ENCODE assay signal across 13 cellular contexts in genomic region chr19:54518844-54519243, GRCh38. TPM values are rescaled to one million over a fixed set of nuclear protein-coding genes. Genes with fewer than 3 reads are reported as not detected.
DNase-seq lines count a peak whose midpoint lies in the region; ATAC-seq and TF ChIP-seq lines count a peak whose summit lies in the region.
"Had no signal": no experiment of that assay in that cellular context is flagged by ENCODE, and none has a peak within 500 bp of the region (broad histone marks: within the 10 kb centered on the region; RNA-seq: fewer than 3 reads in every experiment).

No MANE protein-coding gene starts in this region.

- no peaks in the 10 kb centered on the region for H3K9me3 Mint-ChIP-seq in activated CD8-positive, alpha-beta memory T cell treated with anti-CD3 and anti-CD28 coated beads, Interleukin-2, amount 10 ng/mL, durations not matched to agents 7 days and 5 days (ENCODE audit: low read depth)
- H3K9me3 Mint-ChIP-seq in natural killer cell (peaks cover 0 to 2% of the 10 kb centered on the region in 2 donors), WTC11 (peaks cover 73% of the 10 kb centered on the region)

- H3K4me3 Mint-ChIP-seq in activated CD8-positive, alpha-beta memory T cell treated with anti-CD3 and anti-CD28 coated beads, Interleukin-2, amount 10 ng/mL, durations not matched to agents 7 days and 5 days, result no peak overlapping the region
- H3K4me3 Mint-ChIP-seq in natural killer cell (peak overlapping the region; percentile 17), WTC11 (no peak overlapping the region)

- no peak for TF ChIP-seq CTCF in natural killer cell (IDR thresholded peaks at IDR 0.05)
- no peak for TF ChIP-seq CTCF in WTC11 (IDR thresholded peaks at IDR 0.05)

- CTCF ChIA-PET in activated CD8-positive, alpha-beta memory T cell treated with anti-CD3 and anti-CD28 coated beads, Interleukin-2, amount 10 ng/mL, durations not matched to agents 7 days and 5 days (lab: Charles Lee), result interaction anchor here (0.6 to 1.4 kb wide), 4 partner anchors 10 to 1611 kb away, joined by 3 to 5 read pairs (median 3); no protein-coding TSS in a partner anchor
- CTCF ChIA-PET in WTC11 (lab: Charles Lee), result interaction anchor here (0.6 kb wide), 1 partner anchor 1134 kb away, joined by 3 read pairs; no protein-coding TSS in a partner anchor

- H3K27me3 Mint-ChIP-seq in activated CD8-positive, alpha-beta memory T cell treated with anti-CD3 and anti-CD28 coated beads, Interleukin-2, amount 10 ng/mL, durations not matched to agents 7 days and 5 days, result peaks cover 22% of the 10 kb centered on the region
- H3K27me3 Mint-ChIP-seq in natural killer cell (ENCODE audit: low read depth in 2 of 2), result peaks cover 46 to 73% of the 10 kb centered on the region in 2 donors
- peaks cover 34% of the 10 kb centered on the region for H3K27me3 Mint-ChIP-seq in WTC11 (ENCODE audit: low read depth)

- peaks cover 54% of the 10 kb centered on the region for H3K4me1 Mint-ChIP-seq in activated CD8-positive, alpha-beta memory T cell treated with anti-CD3 and anti-CD28 coated beads, Interleukin-2, amount 10 ng/mL, durations not matched to agents 7 days and 5 days
- H3K4me1 Mint-ChIP-seq in natural killer cell (peaks cover 43 to 46% of the 10 kb centered on the region in 2 donors), WTC11 (no peaks in the 10 kb centered on the region)

- peak overlapping the region; percentile 80 for H3K27ac Mint-ChIP-seq in activated CD8-positive, alpha-beta memory T cell treated with anti-CD3 and anti-CD28 coated beads, Interleukin-2, amount 10 ng/mL, durations not matched to agents 7 days and 5 days
- H3K27ac Mint-ChIP-seq in natural killer cell (no peak overlapping the region), WTC11 (no peak overlapping the region)

- no peaks in the 10 kb centered on the region for H3K36me3 Mint-ChIP-seq in activated CD8-positive, alpha-beta memory T cell treated with anti-CD3 and anti-CD28 coated beads, Interleukin-2, amount 10 ng/mL, durations not matched to agents 7 days and 5 days
- H3K36me3 Mint-ChIP-seq in natural killer cell, result peaks cover 6% of the 10 kb centered on the region
- peaks cover 47% of the 10 kb centered on the region for H3K36me3 Mint-ChIP-seq in WTC11

- peak; percentile 79 for DNase-seq in activated CD8-positive, alpha-beta memory T cell treated with anti-CD3 and anti-CD28 coated beads, Interleukin-2, amount 10 ng/mL, durations not matched to agents 7 days and 5 days
- DNase-seq in activated CD8-positive, alpha-beta memory T cell treated with anti-CD3 and anti-CD28 coated beads, Interleukin-2, amount 50 U/mL, for 48 hours, result no peak
- DNase-seq in SHP77 treated with DMSO at 0.1 percent for 48 hours (lab: John Stamatoyannopoulos, UW) (peak; percentile 61), natural killer cell (no peak), GOT3 (lab: John Stamatoyannopoulos, UW) (no peak), WTC11 (ENCODE audit: low spot score) (no peak)
- DNase-seq: dorsolateral prefrontal cortex, H7, islet precursor cell, tibial artery had no signal

- POLR2A ChIA-PET in WTC11 (lab: Charles Lee), result no interaction called here

- intact Hi-C loops in natural killer cell (cut with micrococcal nuclease), result loop anchor here (5.0 kb wide), 1 partner anchor 33 kb away; no protein-coding TSS in a partner anchor

- ATAC-seq in activated CD8-positive, alpha-beta memory T cell treated with anti-CD3 and anti-CD28 coated beads, Interleukin-2, amount 10 ng/mL, durations not matched to agents 7 days and 5 days, result peak; percentile 81
- ATAC-seq in HG02798 (IDR thresholded peaks at IDR 0.05; ENCODE audit: poor library complexity, unreplicated experiment) (peak; percentile 54), natural killer cell (peak in 1 of 3 donors; percentile 20), HG02884 (IDR thresholded peaks at IDR 0.05; ENCODE audit: unreplicated experiment) (no peak), WTC11 (no peak)

TF ChIP-seq in WTC11, 78 proteins besides CTCF, POLR2A, EP300 and RAD21:
- TF ChIP-seq CBFB (CRISPR knock-in tag; IDR thresholded peaks at IDR 0.05; ENCODE audit: low read depth) (no peak), ZNF281 (CRISPR knock-in tag; IDR thresholded peaks at IDR 0.05) (no peak), TP53 (CRISPR knock-in tag; IDR thresholded peaks at IDR 0.05) (no peak), ZNF396 (CRISPR knock-in tag; IDR thresholded peaks at IDR 0.05; ENCODE audit: borderline replicate concordance) (no peak), ETV6 (CRISPR knock-in tag; IDR thresholded peaks at IDR 0.05) (no peak), E2F4 (CRISPR knock-in tag; IDR thresholded peaks at IDR 0.05; ENCODE audit: borderline replicate concordance, low read depth) (no peak), ZNF219 (CRISPR knock-in tag; IDR thresholded peaks at IDR 0.05; ENCODE audit: borderline replicate concordance) (no peak), PRRX2 (CRISPR knock-in tag; IDR thresholded peaks at IDR 0.05) (no peak), TEAD1 (CRISPR knock-in tag; IDR thresholded peaks at IDR 0.05) (no peak), ZBTB21 (CRISPR knock-in tag; IDR thresholded peaks at IDR 0.05; ENCODE audit: borderline replicate concordance) (no peak), OVOL2 (CRISPR knock-in tag; IDR thresholded peaks at IDR 0.05; ENCODE audit: borderline replicate concordance) (no peak), JUN (CRISPR knock-in tag; IDR thresholded peaks at IDR 0.05) (no peak), STAT6 (CRISPR knock-in tag; conservative IDR thresholded peaks at IDR 0.05; ENCODE audit: low read depth) (no peak), NR1H2 (CRISPR knock-in tag; IDR thresholded peaks at IDR 0.05) (no peak), GABPB1 (CRISPR knock-in tag; IDR thresholded peaks at IDR 0.05) (no peak)
TF ChIP-seq in WTC11: peak in this region for 0.

RNA-seq across cellular contexts. Expression of gene LAIR2, which starts 16.2 kb away (rescaled TPM):
- 1 to 10 TPM; 1.4 to 6.8 TPM for total RNA-seq in activated CD8-positive, alpha-beta memory T cell treated with anti-CD3 and anti-CD28 coated beads, Interleukin-2, amount 10 ng/mL, durations not matched to agents 7 days and 5 days
- total RNA-seq in natural killer cell, result 10 to 100 TPM; 44.1 to 67.7 (median 53.3) TPM
- not detected in 3 replicates for total RNA-seq in WTC11 (2021)
- total RNA-seq: H7, skeletal muscle tissue had no signal

RNA-seq across cellular contexts. Expression of gene CDC42EP5, which starts 45.7 kb away (rescaled TPM):
- under 1 TPM in 1 of 2 experiments, not detected in 1; 0.61 TPM for total RNA-seq in activated CD8-positive, alpha-beta memory T cell treated with anti-CD3 and anti-CD28 coated beads, Interleukin-2, amount 10 ng/mL, durations not matched to agents 7 days and 5 days
- not detected for total RNA-seq in natural killer cell
- total RNA-seq in WTC11 (2021), result 11.5 to 19.8 TPM (median 18.3 TPM) in 3 replicates

RNA-seq across cellular contexts. Expression of gene LILRA2, which starts 54.7 kb away (rescaled TPM):
- under 1 TPM in 1 of 2 experiments, not detected in 1; 0.14 TPM for total RNA-seq in activated CD8-positive, alpha-beta memory T cell treated with anti-CD3 and anti-CD28 coated beads, Interleukin-2, amount 10 ng/mL, durations not matched to agents 7 days and 5 days
- total RNA-seq in natural killer cell, result 1 to 10 TPM; 1.4 to 8.4 (median 5.6) TPM
- not detected in 3 replicates for total RNA-seq in WTC11 (2021)
- total RNA-seq: H7 had no signal

RNA-seq across cellular contexts. Expression of gene LENG9, which starts 55.3 kb away (rescaled TPM):
- 1 to 10 TPM; 6.3 to 7.2 TPM for total RNA-seq in activated CD8-positive, alpha-beta memory T cell treated with anti-CD3 and anti-CD28 coated beads, Interleukin-2, amount 10 ng/mL, durations not matched to agents 7 days and 5 days
- total RNA-seq in natural killer cell (1 to 10 TPM; 3.2 to 5.6 (median 4.3) TPM), WTC11 (2021) (6.1 to 7.5 TPM (median 6.9 TPM) in 3 replicates)

Comparison
In these comparisons a context has a peak if more than half of its experiments do, and no peak if none do; other contexts are left out.
1. DNase-seq: peak in activated CD8-positive, alpha-beta memory T cell treated with anti-CD3 and anti-CD28 coated beads, Interleukin-2, amount 10 ng/mL, durations not matched to agents 7 days and 5 days (single experiment) and SHP77 treated with DMSO at 0.1 percent for 48 hours (single experiment); none in activated CD8-positive, alpha-beta memory T cell treated with anti-CD3 and anti-CD28 coated beads, Interleukin-2, amount 50 U/mL, for 48 hours (single experiment), natural killer cell (single experiment), GOT3 (single experiment) and WTC11 (single experiment).
2. ATAC-seq: peak in activated CD8-positive, alpha-beta memory T cell treated with anti-CD3 and anti-CD28 coated beads, Interleukin-2, amount 10 ng/mL, durations not matched to agents 7 days and 5 days (single experiment) and HG02798 (single experiment); none in HG02884 (single experiment) and WTC11 (single experiment).
3. RNA of gene LAIR2, which starts 16.2 kb away (total RNA-seq): 44.1 to 67.7 TPM in natural killer cell; 1.4 to 6.8 TPM in activated CD8-positive, alpha-beta memory T cell treated with anti-CD3 and anti-CD28 coated beads, Interleukin-2, amount 10 ng/mL, durations not matched to agents 7 days and 5 days and not detected in WTC11; every median in the first group is over 4 times any median in the second.